Comparison of ENCODE assay signal across 28 cellular contexts in the genomic region with DNA sequence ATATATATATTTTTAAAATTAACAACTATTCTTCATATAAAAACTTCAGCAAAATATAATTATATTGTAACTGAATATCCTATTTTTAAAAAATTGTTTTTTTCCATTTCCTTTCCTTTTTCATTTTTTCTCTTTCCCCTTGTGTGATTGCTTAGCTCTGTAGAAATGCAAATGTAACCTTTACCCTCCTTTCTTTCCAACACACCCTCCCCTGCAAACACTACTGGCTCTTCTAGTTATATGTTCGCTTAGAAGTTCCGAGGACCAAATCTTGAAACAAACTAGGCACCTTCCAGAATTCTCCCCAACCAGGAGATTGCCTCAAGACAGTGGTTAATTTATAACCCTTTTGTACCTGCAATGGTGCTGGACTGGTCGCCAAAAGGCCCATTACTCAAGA.
"Had no signal": no experiment of that assay in that cellular context is flagged by ENCODE, and none has a peak within 500 bp of the region (broad histone marks: within the 10 kb centered on the region; RNA-seq: fewer than 3 reads in every experiment).

No MANE protein-coding gene starts in this region.

- H3K4me3 Mint-ChIP-seq: activated CD8-positive, alpha-beta T cell treated with anti-CD3 and anti-CD28 coated beads for 36 hours; activated naive CD8-positive, alpha-beta T cell; activated T-cell treated with anti-CD3 and anti-CD28 coated beads, Interleukin-2, amount 50 U/mL, for 4 hours; activated T-helper 17 cell treated with anti-CD3 and anti-CD28 coated beads, Interleukin-2, amount 50 U/mL, for 72 hours; effector memory CD8-positive, alpha-beta T cell had no signal

- H3K27ac Mint-ChIP-seq: activated CD8-positive, alpha-beta T cell treated with anti-CD3 and anti-CD28 coated beads for 36 hours; activated naive CD8-positive, alpha-beta T cell; activated T-helper 17 cell treated with anti-CD3 and anti-CD28 coated beads, Interleukin-2, amount 50 U/mL, for 72 hours; effector memory CD8-positive, alpha-beta T cell had no signal

- ATAC-seq: activated CD8-positive, alpha-beta T cell treated with anti-CD3 and anti-CD28 coated beads for 36 hours; activated T-cell treated with anti-CD3 and anti-CD28 coated beads, Interleukin-2, amount 50 U/mL, for 4 hours; activated T-helper 17 cell treated with anti-CD3 and anti-CD28 coated beads, Interleukin-2, amount 50 U/mL, for 72 hours; effector memory CD8-positive, alpha-beta T cell; foreskin keratinocyte; gastrocnemius medialis; heart left ventricle had no signal

- DNase-seq: activated CD4-positive, alpha-beta T cell treated with anti-CD3 and anti-CD28 coated beads for 48 hours; activated CD4-positive, alpha-beta T cell treated with anti-CD3 and anti-CD28 coated beads, Interleukin-2, amount 50 U/mL, for 1 hour; activated CD4-positive, alpha-beta T cell treated with anti-CD3 and anti-CD28 coated beads, Interleukin-2, amount 50 U/mL, for 48 hours; activated CD8-positive, alpha-beta memory T cell treated with anti-CD3 and anti-CD28 coated beads for 24 hours; activated CD8-positive, alpha-beta T cell treated with anti-CD3 and anti-CD28 coated beads for 36 hours; activated effector memory CD4-positive, alpha-beta T cell treated with Interleukin-2 at 50 U/mL for 16 hours; activated gamma-delta T cell treated with Interleukin-2 at 50 U/mL for 16 hours; activated naive CD4-positive, alpha-beta T cell treated with anti-CD3 and anti-CD28 coated beads, Interleukin-2, amount 50 U/mL, for 16 hours; activated naive CD4-positive, alpha-beta T cell treated with Interleukin-2 at 50 U/mL for 16 hours; activated T-cell treated with anti-CD3 and anti-CD28 coated beads, Interleukin-2, amount 50 U/mL, for 4 hours; amniotic stem cell; anterior cingulate cortex; caudate nucleus; cortex of kidney; dermis blood vessel endothelial cell; effector CD4-positive, alpha-beta T cell; effector memory CD8-positive, alpha-beta T cell; erythroblast; foreskin keratinocyte; gastrocnemius medialis; glutamatergic neuron; heart left ventricle; T-helper 2 cell had no signal

- H3K4me1 Mint-ChIP-seq: activated T-helper 17 cell treated with anti-CD3 and anti-CD28 coated beads, Interleukin-2, amount 50 U/mL, for 72 hours had no signal

- H3K9me3 ChIP-seq: esophagus muscularis mucosa, gastrocnemius medialis, heart left ventricle had no signal

- H3K27ac ChIP-seq: esophagus muscularis mucosa, foreskin keratinocyte, gastrocnemius medialis, heart left ventricle had no signal

- H3K36me3 ChIP-seq: esophagus muscularis mucosa, gastrocnemius medialis, heart left ventricle had no signal

- H3K4me1 ChIP-seq: esophagus muscularis mucosa, foreskin keratinocyte, gastrocnemius medialis, heart left ventricle had no signal

- H3K27me3 Mint-ChIP-seq: activated CD8-positive, alpha-beta T cell treated with anti-CD3 and anti-CD28 coated beads for 36 hours; activated naive CD8-positive, alpha-beta T cell; activated T-helper 17 cell treated with anti-CD3 and anti-CD28 coated beads, Interleukin-2, amount 50 U/mL, for 72 hours; effector memory CD8-positive, alpha-beta T cell had no signal

- H3K27me3 ChIP-seq: esophagus muscularis mucosa, foreskin keratinocyte, gastrocnemius medialis, heart left ventricle had no signal

- H3K4me3 ChIP-seq: esophagus muscularis mucosa, gastrocnemius medialis, heart left ventricle had no signal

- FAIRE-seq: astrocyte, colon had no signal

- H3K36me3 Mint-ChIP-seq: activated naive CD8-positive, alpha-beta T cell had no signal
